In the genomic region with DNA sequence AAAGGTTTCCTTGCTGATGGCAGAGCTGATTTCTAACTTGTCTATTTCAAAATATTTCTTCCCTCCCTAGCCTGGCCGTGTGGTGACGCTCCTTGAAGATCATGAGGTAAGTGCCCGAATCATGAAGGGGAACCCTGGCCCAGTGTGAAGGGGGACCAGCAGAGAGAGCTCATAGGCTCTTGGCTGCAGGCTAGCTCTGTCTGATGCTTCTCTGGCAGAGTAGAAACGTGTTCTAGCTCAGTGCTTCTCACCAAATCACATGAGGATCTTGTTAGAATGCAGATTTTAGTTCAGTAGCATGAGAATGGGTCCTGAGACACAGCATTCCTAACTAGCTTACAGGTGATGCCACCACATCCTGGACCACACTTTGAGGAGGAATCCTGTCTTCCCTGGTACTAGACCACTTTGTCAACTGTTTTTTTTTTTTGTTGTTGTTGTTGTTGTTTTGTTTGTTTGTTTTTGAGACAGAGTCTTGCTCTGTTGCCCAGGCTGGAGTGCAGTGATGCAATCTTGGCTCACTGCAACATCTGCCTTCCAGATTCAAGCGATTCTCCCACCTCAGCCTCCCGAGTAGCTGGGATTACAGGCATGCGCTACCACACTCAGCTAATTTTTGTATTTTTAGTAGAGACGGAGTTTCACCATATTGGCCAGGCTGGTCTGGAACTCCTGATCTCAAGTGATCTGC, we compare ENCODE assay signal across 8 cellular contexts. TPM values are rescaled to one million over a fixed set of nuclear protein-coding genes. Genes with fewer than 3 reads are reported as not detected.
DNase-seq lines count a peak whose midpoint lies in the region; ATAC-seq, FAIRE-seq and TF ChIP-seq lines count a peak whose summit lies in the region.
"Not testable (repeated sequence)": the region's sequence is repeated elsewhere in the genome, so short reads cannot be mapped to it uniquely, and the experiment has no call there.

No MANE protein-coding gene starts in this region.

- H4K8ac ChIP-seq in H1 (ENCODE audit: extremely low read depth, insufficient read depth, low read length), result not testable (repeated sequence)

- intact Hi-C loops in CD4-positive, alpha-beta T cell (cut with DNase I, micrococcal nuclease), result loop anchor here in 1 of 2 experiments (5.0 to 10.0 kb wide), 6 partner anchors 50 to 450 kb away; a partner anchor contains a TSS

- H2BK15ac ChIP-seq in H1 (ENCODE audit: low read length), result not testable (repeated sequence)

- H3K36me3 Mint-ChIP-seq in CD4-positive, alpha-beta T cell (ENCODE audit: low read depth); T-cell: not testable (repeated sequence)
- H3K36me3 Mint-ChIP-seq in activated naive CD8-positive, alpha-beta T cell treated with anti-CD3 and anti-CD28 coated beads for 36 hours, result peaks cover 33% of the 10 kb centered on the region

- H3K9ac ChIP-seq in HUES6 (ENCODE audit: low read length) (peak overlapping the region; percentile 90), H1 (replicated peaks in 1 of 4; ENCODE audit: extremely low read depth in 1 of 4, low read depth in 3 of 4, low read length in 3 of 4) (peak overlapping the region in 1 of 4 experiments; percentile 80; a peak in 3 of 7 replicates)

- not testable (repeated sequence) for H3K27me3 Mint-ChIP-seq in CD4-positive, alpha-beta T cell; T-cell; activated naive CD8-positive, alpha-beta T cell treated with anti-CD3 and anti-CD28 coated beads for 36 hours

- H3K4me3 Mint-ChIP-seq in CD4-positive, alpha-beta T cell, result peak overlapping the region; percentile 96
- peak overlapping the region; percentile 89 to 92 (median 89) for H3K4me3 Mint-ChIP-seq in T-cell
- peak overlapping the region; percentile 94 for H3K4me3 Mint-ChIP-seq in activated naive CD8-positive, alpha-beta T cell treated with anti-CD3 and anti-CD28 coated beads for 36 hours

- not testable (repeated sequence) for H2BK20ac ChIP-seq in H1 (ENCODE audit: low read length)

- H3K4me3 ChIP-seq in HUES6 (ENCODE audit: low read depth, low read length) (peak overlapping the region; percentile 97), H1 (ENCODE audit: extremely low read depth in 1 of 4, insufficient read depth in 2 of 4, low read depth in 3 of 4, low read length in 4 of 4) (peak overlapping the region; percentile 74 to 92 (median 82)), iPS-18c (ENCODE audit: insufficient read depth, low read depth, low read length) (peak overlapping the region; percentile 89), neuron (ENCODE audit: low read length) (peak overlapping the region; percentile 58), thoracic aorta (peak overlapping the region; percentile 91)

- H3K4me1 ChIP-seq in HUES6 (ENCODE audit: control insufficient read depth, insufficient read depth, low read length), result peaks cover 20% of the 10 kb centered on the region
- H3K4me1 ChIP-seq in H1 (replicated peaks in 1 of 4; ENCODE audit: control insufficient read depth in 3 of 4, insufficient read depth in 4 of 4, low read length in 3 of 4), result peaks cover 2 to 12% (median 10%) of the 10 kb centered on the region in 4 experiments
- H3K4me1 ChIP-seq in neuron (ENCODE audit: insufficient read depth, low read length), result not testable (repeated sequence)
- peaks cover 17 to 59% of the 10 kb centered on the region in 2 donors for H3K4me1 ChIP-seq in thoracic aorta (ENCODE audit: control insufficient read depth in 1 of 2, low read depth in 2 of 2)

- not testable (repeated sequence) for TF ChIP-seq EP300 in H1 (IDR thresholded peaks at IDR 0.05; ENCODE audit: borderline replicate concordance in 1 of 2, low read depth in 2 of 2, low read length in 2 of 2)

- ATAC-seq in CD4-positive, alpha-beta T cell (ENCODE audit: poor library complexity); T-cell (replicated peaks in 1 of 4); thoracic aorta (ENCODE audit: insufficient number of reproducible peaks, low FRiP score, low read depth): not testable (repeated sequence)

- peaks cover 0 to 28% of the 10 kb centered on the region in 2 experiments; a peak in 2 of 4 replicates for H3K79me2 ChIP-seq in H1 (ENCODE audit: control insufficient read depth in 1 of 2, insufficient read depth in 2 of 2, low read length in 2 of 2)

- not testable (repeated sequence) for H3K9me3 ChIP-seq in CD4-positive, alpha-beta T cell (ENCODE audit: control insufficient read depth, low read length); HUES6 (ENCODE audit: control insufficient read depth, insufficient read depth, low read depth, low read length); H1 (ENCODE audit: insufficient read depth in 2 of 2, low read depth in 1 of 2, low read length in 1 of 2); iPS-18c (ENCODE audit: control insufficient read depth, insufficient read depth, low read length); neuron (ENCODE audit: low read length); thoracic aorta

- FAIRE-seq in H1 (lab: Jason Lieb, UNC), result not testable (repeated sequence)

- peaks cover 10% of the 10 kb centered on the region for H3K23me2 ChIP-seq in H1 (ENCODE audit: low read depth, low read length)

- peaks cover 10% of the 10 kb centered on the region for H3K4me1 Mint-ChIP-seq in CD4-positive, alpha-beta T cell (ENCODE audit: low read depth)
- peaks cover 11 to 21% (median 17%) of the 10 kb centered on the region in 3 donors for H3K4me1 Mint-ChIP-seq in T-cell
- peaks cover 47% of the 10 kb centered on the region for H3K4me1 Mint-ChIP-seq in activated naive CD8-positive, alpha-beta T cell treated with anti-CD3 and anti-CD28 coated beads for 36 hours

- H3K14ac ChIP-seq in H1 (ENCODE audit: insufficient read length), result not testable (repeated sequence)

- H2AK5ac ChIP-seq in H1 (ENCODE audit: low read depth, low read length), result not testable (repeated sequence)

- not testable (repeated sequence) for H3K9me3 Mint-ChIP-seq in CD4-positive, alpha-beta T cell; T-cell; activated naive CD8-positive, alpha-beta T cell treated with anti-CD3 and anti-CD28 coated beads for 36 hours

- not testable (repeated sequence) for H2AFZ ChIP-seq in H1 (ENCODE audit: low read length)
- peak overlapping the region; percentile 86 for H2AFZ ChIP-seq in neuron (ENCODE audit: low read depth, low read length)

- not testable (repeated sequence) for H3K56ac ChIP-seq in H1 (replicated peaks; ENCODE audit: insufficient read length, low read depth, low read length)

- CTCF ChIA-PET in CD4-positive, alpha-beta T cell (lab: Charles Lee), result interaction anchor here (1.3 to 4.5 kb wide), 3 partner anchors 13 to 51 kb away, joined by 4 to 37 read pairs (median 20); no protein-coding TSS in a partner anchor
- CTCF ChIA-PET in T-cell (lab: Charles Lee), result interaction anchor here (0.5 to 2.1 kb wide), 3 partner anchors 12 to 26 kb away, joined by 5 to 10 read pairs (median 7); no protein-coding TSS in a partner anchor
- CTCF ChIA-PET in H1 (lab: Charles Lee; ENCODE audit: partially characterized antibody), result interaction anchor here (0.6 to 33.1 kb wide), 12 partner anchors 8 to 224 kb away, joined by 3 to 590 read pairs (median 6); a partner anchor contains a TSS

- not testable (repeated sequence) for DNase-seq in CD4-positive, alpha-beta T cell; T-cell; activated naive CD8-positive, alpha-beta T cell treated with anti-CD3 and anti-CD28 coated beads for 36 hours; H1 (ENCODE audit: low read depth in 1 of 2, low spot score in 2 of 2); thoracic aorta (ENCODE audit: low spot score)

- not testable (repeated sequence) for H4K5ac ChIP-seq in H1 (ENCODE audit: insufficient read length, low read depth, low read length)

- not testable (repeated sequence) for H3K27me3 ChIP-seq in CD4-positive, alpha-beta T cell (ENCODE audit: control insufficient read depth, insufficient read depth, low read length); HUES6 (ENCODE audit: control insufficient read depth, insufficient read depth, low read length); H1 (replicated peaks in 1 of 4; ENCODE audit: control insufficient read depth in 3 of 4, extremely low read depth in 1 of 4, insufficient read depth in 3 of 4, low read length in 3 of 4); neuron (ENCODE audit: insufficient read depth, low read length); thoracic aorta (replicated peaks; ENCODE audit: insufficient read depth)

- POLR2A ChIA-PET in CD4-positive, alpha-beta T cell (lab: Charles Lee), result interaction anchor here (1.0 to 3.6 kb wide), 3 partner anchors 13 to 26 kb away, joined by 3 to 55 read pairs (median 5); no protein-coding TSS in a partner anchor
- POLR2A ChIA-PET in T-cell (lab: Charles Lee) (interaction anchor here (0.6 kb wide), 2 partner anchors 24 to 84 kb away, joined by 3 to 13 read pairs; no protein-coding TSS in a partner anchor), H1 (lab: Charles Lee; ENCODE audit: partially characterized antibody) (interaction anchor here (0.5 to 43.8 kb wide), 31 partner anchors 2 to 488 kb away, joined by 3 to 1505 read pairs (median 3); a partner anchor contains a TSS)

- not testable (repeated sequence) for H3K18ac ChIP-seq in H1 (ENCODE audit: extremely low read depth, low read length)

- not testable (repeated sequence) for H4K91ac ChIP-seq in H1 (replicated peaks; ENCODE audit: insufficient read length, low read length)

- H2BK12ac ChIP-seq in H1 (ENCODE audit: low read depth, low read length), result not testable (repeated sequence)

- H3K4me2 ChIP-seq in H1 (ENCODE audit: insufficient read depth in 1 of 2, low read depth in 2 of 2, low read length in 2 of 2), result peak overlapping the region; percentile 84 to 85

- peak; percentile 46 to 53; a peak in 1 of 3 replicates for TF ChIP-seq POLR2A in H1 (IDR thresholded peaks at IDR 0.05; ENCODE audit: control extremely low read depth in 1 of 2, low read depth in 2 of 2, low read length in 2 of 2)

- H2BK120ac ChIP-seq in H1 (replicated peaks; ENCODE audit: low read depth, low read length), result not testable (repeated sequence)

- not testable (repeated sequence) for H3K27ac ChIP-seq in CD4-positive, alpha-beta T cell (ENCODE audit: low read depth, low read length); HUES6 (ENCODE audit: low read depth, low read length)
- H3K27ac ChIP-seq in H1 (ENCODE audit: low read depth, low read length), result 0 out of 2 replicates have a peak overlapping the region, but pooled peaks have one; percentile 8
- H3K27ac ChIP-seq in thoracic aorta, result peak overlapping the region; percentile 82 to 91

- H3K36me3 ChIP-seq in HUES6 (ENCODE audit: control insufficient read depth, insufficient read depth, low read length), result peaks cover 27% of the 10 kb centered on the region
- H3K36me3 ChIP-seq in H1 (ENCODE audit: control insufficient read depth in 2 of 4, insufficient read depth in 4 of 4, low read length in 3 of 4), result peaks cover 8 to 33% (median 12%) of the 10 kb centered on the region in 4 experiments
- H3K36me3 ChIP-seq in neuron (ENCODE audit: insufficient read depth, low read length); thoracic aorta: not testable (repeated sequence)

- peak overlapping the region; percentile 97; the same call in 1 of the 2 replicates for H2BK5ac ChIP-seq in H1 (ENCODE audit: low read depth, low read length)

- H3K23ac ChIP-seq in H1 (ENCODE audit: insufficient read length), result not testable (repeated sequence)

- WGBS in H1 (ENCODE audit: extremely low coverage in 1 of 2, insufficient coverage in 1 of 2, insufficient read length in 1 of 2, insufficient replicate concordance in 2 of 2, low coverage in 1 of 2, low lambda C conversion rate in 2 of 2, missing lambda C conversion rate in 1 of 2), 2 experiments, result 53% methylated on average over 8 of the region's 8 CpGs; no CpG with 5 or more reads in 1 of the 2 experiments

- H3K27ac Mint-ChIP-seq in CD4-positive, alpha-beta T cell, result peak overlapping the region; percentile 44
- H3K27ac Mint-ChIP-seq in T-cell, result peak overlapping the region in 1 of 2 donors; percentile 87
- H3K27ac Mint-ChIP-seq in activated naive CD8-positive, alpha-beta T cell treated with anti-CD3 and anti-CD28 coated beads for 36 hours, result peak overlapping the region; percentile 97

- not testable (repeated sequence) for TF ChIP-seq CTCF in CD4-positive, alpha-beta T cell (IDR thresholded peaks at IDR 0.05); H1 (IDR thresholded peaks at IDR 0.05; ENCODE audit: control extremely low read depth in 1 of 3, insufficient read depth in 1 of 3, low read depth in 1 of 3, low read length in 3 of 3); thoracic aorta (IDR thresholded peaks at IDR 0.05)

- TF ChIP-seq RAD21 in H1 (IDR thresholded peaks at IDR 0.05 in 1 of 2, conservative IDR thresholded peaks at IDR 0.05 in 1 of 2; ENCODE audit: low read depth in 2 of 2, low read length in 2 of 2), result not testable (repeated sequence)

- H4K20me1 ChIP-seq in H1 (replicated peaks in 1 of 2; ENCODE audit: control insufficient read depth in 1 of 2, insufficient read depth in 2 of 2, low read length in 2 of 2), result peaks cover 0 to 12% of the 10 kb centered on the region in 2 experiments

- not testable (repeated sequence) for H3K4ac ChIP-seq in H1 (replicated peaks; ENCODE audit: insufficient read length, low read depth, low read length)

- H3K79me1 ChIP-seq in H1 (ENCODE audit: low read depth, low read length), result not testable (repeated sequence)

RNA-seq across cellular contexts. Expression of a gene that starts 1.0 kb away (rescaled TPM):
- under 1 TPM; 0.42 to 0.47 TPM for total RNA-seq in CD4-positive, alpha-beta T cell
- total RNA-seq in T-cell, result 1 to 10 TPM in 4 of 5 donors, under 1 TPM in 1; 0.44 to 7.5 (median 7.2) TPM
- total RNA-seq in activated naive CD8-positive, alpha-beta T cell treated with anti-CD3 and anti-CD28 coated beads for 36 hours, result 10 to 100 TPM; 43.9 to 45.8 TPM
- 28.7 and 34.3 TPM in 2 replicates for total RNA-seq in H1 (2021; fragmentation: NEBNext Ultra II Directional; extraction: Animal tissue kit (Norgen Biotek cat#: 25700))
- 159 and 215 TPM in 2 replicates for polyA plus RNA-seq in H1 (2011; rRNA removed)
- 112 TPM for polyA plus RNA-seq in H1 (2011; cell fraction: cytosol; rRNA removed)
- 104 TPM for polyA plus RNA-seq in H1 (2011; cell fraction: nucleus; rRNA removed)
- 33.4 to 49.1 TPM (median 43.9 TPM) in 4 replicates for polyA plus RNA-seq in H1 (2012, experiment 1 of 2)
- polyA plus RNA-seq in H1 (2012, experiment 2 of 2), result 56.2 TPM
- 17.9 TPM for polyA plus RNA-seq in H1 (2013, experiment 1 of 2)
- 16.9 TPM for polyA plus RNA-seq in H1 (2013, experiment 2 of 2)
- polyA minus RNA-seq in H1 (2011; rRNA and poly(A)+ RNA removed), result 55.7 and 84.0 TPM in 2 replicates
- polyA minus RNA-seq in H1 (2011; cell fraction: cytosol; rRNA and poly(A)+ RNA removed), result 89.2 TPM
- 65.8 TPM for polyA minus RNA-seq in H1 (2011; cell fraction: nucleus; rRNA and poly(A)+ RNA removed)
- 1 to 10 TPM; 3.9 to 7.3 TPM for total RNA-seq in thoracic aorta

RNA-seq across cellular contexts. Expression of a gene that starts 25.2 kb away (rescaled TPM):
- total RNA-seq in CD4-positive, alpha-beta T cell, result under 1 TPM; 0.11 to 0.14 TPM
- total RNA-seq in T-cell, result under 1 TPM in 3 of 5 donors, not detected in 2; 0.12 to 0.25 (median 0.13) TPM
- not detected for total RNA-seq in activated naive CD8-positive, alpha-beta T cell treated with anti-CD3 and anti-CD28 coated beads for 36 hours
- total RNA-seq in H1 (2021; fragmentation: NEBNext Ultra II Directional; extraction: Animal tissue kit (Norgen Biotek cat#: 25700)), result 0.48 and 0.60 TPM in 2 replicates
- 0.22 and 0.23 TPM in 2 replicates for polyA plus RNA-seq in H1 (2011; rRNA removed)
- 0.21 TPM for polyA plus RNA-seq in H1 (2011; cell fraction: cytosol; rRNA removed)
- polyA plus RNA-seq in H1 (2011; cell fraction: nucleus; rRNA removed), result 1.0 TPM
- 0.12 to 0.18 TPM (median 0.17 TPM) in 3 of 4 replicates, not detected in the other for polyA plus RNA-seq in H1 (2012, experiment 1 of 2)
- 0.16 TPM for polyA plus RNA-seq in H1 (2012, experiment 2 of 2)
- polyA plus RNA-seq in H1 (2013, experiment 1 of 2), result 0.20 TPM
- 0.20 TPM for polyA plus RNA-seq in H1 (2013, experiment 2 of 2)
- 0.27 and 0.85 TPM in 2 replicates for polyA minus RNA-seq in H1 (2011; rRNA and poly(A)+ RNA removed)
- not detected for polyA minus RNA-seq in H1 (2011; cell fraction: cytosol; rRNA and poly(A)+ RNA removed)
- polyA minus RNA-seq in H1 (2011; cell fraction: nucleus; rRNA and poly(A)+ RNA removed), result 2.5 TPM
- 10 to 100 TPM in 1 of 2 donors, 1 to 10 TPM in 1; 6.2 to 13.0 TPM for total RNA-seq in thoracic aorta
